Comparison of ENCODE assay signal across 13 cellular contexts in genomic region chr13:33111414-33112110, GRCh38.
DNase-seq lines count a peak whose midpoint lies in the region; ATAC-seq, FAIRE-seq and TF ChIP-seq lines count a peak whose summit lies in the region.
"Had no signal": no experiment of that assay in that cellular context is flagged by ENCODE, and none has a peak within 500 bp of the region (broad histone marks: within the 10 kb centered on the region; RNA-seq: fewer than 3 reads in every experiment).

No MANE protein-coding gene starts in this region.

- no peak overlapping the region for H3K27ac ChIP-seq in pancreas
- H3K27ac ChIP-seq: epithelial cell of prostate had no signal

- H3K4me3 ChIP-seq in pancreas = no peak overlapping the region

- ATAC-seq in HG02973 (IDR thresholded peaks at IDR 0.05; ENCODE audit: unreplicated experiment) = peak; percentile 16
- no peak for ATAC-seq in pancreas
- no peak for ATAC-seq in GM19452 (IDR thresholded peaks at IDR 0.05; ENCODE audit: unreplicated experiment)

- FAIRE-seq in colon (lab: Jason Lieb, UNC) (peak; percentile 60), pancreas (lab: Jason Lieb, UNC) (peak; percentile 39)

- peaks cover 0 to 70% (median 19%) of the 10 kb centered on the region in 3 donors for H3K36me3 ChIP-seq in pancreas

- H3K9me3 ChIP-seq in pancreas = no peaks in the 10 kb centered on the region

- intact Hi-C loops in pancreas (cut with DNase I) = no loop called here

- DNase-seq in GM03348 (ENCODE audit: low spot score) (peak; percentile 49), pancreas (no peak), mesenteric fat pad (ENCODE audit: low spot score) (no peak), NCI-H2107 (lab: John Stamatoyannopoulos, UW) (no peak), NOMO-1 treated with dmso at 0.1 percent for 144 hours (lab: John Stamatoyannopoulos, UW; ENCODE audit: unreplicated experiment) (no peak)
- DNase-seq: activated CD8-positive, alpha-beta memory T cell treated with anti-CD3 and anti-CD28 coated beads, Interleukin-2, amount 50 U/mL, for 48 hours; posterior cingulate gyrus; SHP77; stimulated activated naive CD4-positive, alpha-beta T cell treated with Interleukin-2 at 50 U/mL for 16 hours had no signal

- WGBS in pancreas, 2 donors = 78 to 80% methylated on average over 9 of the region's 9 CpGs

- TF ChIP-seq CTCF in pancreas (IDR thresholded peaks at IDR 0.05) = no peak

- H3K27me3 ChIP-seq in pancreas = no peaks in the 10 kb centered on the region

- H3K4me1 ChIP-seq in pancreas = peaks cover 0 to 6% (median under 1%) of the 10 kb centered on the region in 3 donors
